ENCODE assay signal across 1 cellular context in genomic region chr1:180936110-180937011, GRCh38.
TF ChIP-seq lines count a peak whose summit lies in the region.

No MANE protein-coding gene starts in this region.

TF ChIP-seq in HepG2, 621 proteins besides CTCF, POLR2A, EP300 and RAD21 (continued from another document):
- TF ChIP-seq, protein P1, sequence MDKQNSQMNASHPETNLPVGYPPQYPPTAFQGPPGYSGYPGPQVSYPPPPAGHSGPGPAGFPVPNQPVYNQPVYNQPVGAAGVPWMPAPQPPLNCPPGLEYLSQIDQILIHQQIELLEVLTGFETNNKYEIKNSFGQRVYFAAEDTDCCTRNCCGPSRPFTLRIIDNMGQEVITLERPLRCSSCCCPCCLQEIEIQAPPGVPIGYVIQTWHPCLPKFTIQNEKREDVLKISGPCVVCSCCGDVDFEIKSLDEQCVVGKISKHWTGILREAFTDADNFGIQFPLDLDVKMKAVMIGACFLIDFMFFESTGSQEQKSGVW (CRISPR knock-in tag; IDR thresholded peaks at IDR 0.05; ENCODE audit: borderline replicate concordance), result no peak
- no peak for TF ChIP-seq KLF15 (CRISPR knock-in tag; IDR thresholded peaks at IDR 0.05; ENCODE audit: borderline replicate concordance)
- TF ChIP-seq U2AF2 (IDR thresholded peaks at IDR 0.05; ENCODE audit: low read depth, low read length), result no peak
- TF ChIP-seq GLMP (CRISPR knock-in tag; IDR thresholded peaks at IDR 0.05; ENCODE audit: borderline replicate concordance), result no peak
- 0 out of 2 replicates have a peak, but pooled peaks have one; percentile 1 for TF ChIP-seq FOXP4 (CRISPR knock-in tag; IDR thresholded peaks at IDR 0.05)
- no peak for TF ChIP-seq AKAP8 (CRISPR knock-in tag; IDR thresholded peaks at IDR 0.05)
- 0 out of 2 replicates have a peak, but pooled peaks have one; percentile 5 for TF ChIP-seq ZNF136 (CRISPR knock-in tag; IDR thresholded peaks at IDR 0.05; ENCODE audit: low read depth)
- no peak for TF ChIP-seq CREB1 (IDR thresholded peaks at IDR 0.05)
- TF ChIP-seq CREB1 (CRISPR knock-in tag; IDR thresholded peaks at IDR 0.05), result no peak
- TF ChIP-seq HMGXB3 (CRISPR knock-in tag; IDR thresholded peaks at IDR 0.05; ENCODE audit: borderline replicate concordance), result no peak
- TF ChIP-seq CAMTA2 (CRISPR knock-in tag; IDR thresholded peaks at IDR 0.05; ENCODE audit: borderline replicate concordance), result no peak
- TF ChIP-seq CEBPB (IDR thresholded peaks at IDR 0.05; ENCODE audit: borderline replicate concordance, low read depth, low read length), result no peak
TF ChIP-seq in HepG2: peak in this region for 5.
